In genomic region chr1:20361805-20362381, GRCh38 we compare ENCODE assay signal across 9 cellular contexts.
A peak's percentile ranks its signal among the peaks of the same experiment; 100 is the strongest.
DNase-seq lines count a peak whose midpoint lies in the region; ATAC-seq and TF ChIP-seq lines count a peak whose summit lies in the region.
"Had no signal": no experiment of that assay in that cellular context is flagged by ENCODE, and none has a peak within 500 bp of the region (broad histone marks: within the 10 kb centered on the region; RNA-seq: fewer than 3 reads in every experiment).

No MANE protein-coding gene starts in this region.

- H3K27me3 ChIP-seq in Caco-2 (replicated peaks; ENCODE audit: control insufficient read depth, insufficient read depth, low read length) = no peaks in the 10 kb centered on the region; the same call in 1 of the 2 replicates

- H3K4me1 ChIP-seq in Caco-2 = no peaks in the 10 kb centered on the region

- peak; percentile 49 for ATAC-seq in esophagus mucosa
- no peak for ATAC-seq in HG02884 (IDR thresholded peaks at IDR 0.05; ENCODE audit: unreplicated experiment)
- ATAC-seq in HG02885 (IDR thresholded peaks at IDR 0.05; ENCODE audit: poor library complexity, unreplicated experiment) = no peak

- H3K36me3 Mint-ChIP-seq in Caco-2 (ENCODE audit: insufficient read depth, unreplicated experiment) = no peaks in the 10 kb centered on the region
- H3K36me3 Mint-ChIP-seq in nephron progenitor cell (ENCODE audit: low read depth) = no peaks in the 10 kb centered on the region
- H3K36me3 Mint-ChIP-seq: immature natural killer cell had no signal

- peaks cover 7% of the 10 kb centered on the region for H3K27me3 Mint-ChIP-seq in Caco-2 (ENCODE audit: insufficient read depth, unreplicated experiment)
- H3K27me3 Mint-ChIP-seq in nephron progenitor cell (ENCODE audit: low read depth, poor library complexity) = peaks cover 93% of the 10 kb centered on the region

- CTCF ChIA-PET in Caco-2 (lab: Charles Lee) = interaction anchor here (0.5 to 1.3 kb wide), 6 partner anchors 12 to 145 kb away, joined by 3 to 4 read pairs (median 3); no protein-coding TSS in a partner anchor

- no peak overlapping the region for H3K4me3 ChIP-seq in Caco-2 (ENCODE audit: low read depth, low read length)

- no TSS peak for BruUV-seq in Caco-2 (replicated peaks; lab: Mats Ljungman, UMichigan)

- no peaks in the 10 kb centered on the region for H3K9me3 ChIP-seq in Caco-2

- H3K27ac Mint-ChIP-seq in Caco-2 (ENCODE audit: unreplicated experiment) = no peak overlapping the region
- H3K27ac Mint-ChIP-seq in nephron progenitor cell = no peak overlapping the region
- H3K27ac Mint-ChIP-seq: immature natural killer cell had no signal

- H3K9me3 Mint-ChIP-seq in Caco-2 (ENCODE audit: unreplicated experiment) (no peaks in the 10 kb centered on the region), nephron progenitor cell (no peaks in the 10 kb centered on the region)

- TF ChIP-seq CTCF in Caco-2 (IDR thresholded peaks at IDR 0.05; ENCODE audit: insufficient read depth in 1 of 2, low read depth in 1 of 2, low read length in 1 of 2, severe bottlenecking in 1 of 2, unreplicated experiment in 1 of 2) (peak; percentile 63 to 79), nephron progenitor cell (IDR thresholded peaks at IDR 0.05) (peak; percentile 93)

- H3K4me3 Mint-ChIP-seq in Caco-2 (ENCODE audit: unreplicated experiment) = no peak overlapping the region
- no peak overlapping the region for H3K4me3 Mint-ChIP-seq in nephron progenitor cell
- H3K4me3 Mint-ChIP-seq: immature natural killer cell had no signal

- H3K4me1 Mint-ChIP-seq in Caco-2 (ENCODE audit: low read depth, unreplicated experiment) = no peaks in the 10 kb centered on the region
- H3K4me1 Mint-ChIP-seq in nephron progenitor cell = peaks cover 11% of the 10 kb centered on the region
- H3K4me1 Mint-ChIP-seq: immature natural killer cell had no signal

- POLR2A ChIA-PET in Caco-2 (lab: Charles Lee) = interaction anchor here (0.9 kb wide), 1 partner anchor 480 kb away, joined by 4 read pairs; the partner anchor contains the start of gene OTUD3

- DNase-seq in Caco-2 (peak; percentile 60 to 74), HS-5 (ENCODE audit: low read depth) (peak; percentile 13), T1000 (lab: John Stamatoyannopoulos, UW) (peak; percentile 61), nephron progenitor cell (peak; percentile 88), SIG-M5 (lab: John Stamatoyannopoulos, UW) (no peak)

- H3K36me3 ChIP-seq in Caco-2 (ENCODE audit: control insufficient read depth, insufficient read depth, low read length) = no peaks in the 10 kb centered on the region

- intact Hi-C loops in Caco-2 (cut with micrococcal nuclease; ENCODE audit: unreplicated experiment) = loop anchor here (1.0 to 10.0 kb wide), 3 partner anchors 73 to 147 kb away; no protein-coding TSS in a partner anchor
